In the genomic region with DNA sequence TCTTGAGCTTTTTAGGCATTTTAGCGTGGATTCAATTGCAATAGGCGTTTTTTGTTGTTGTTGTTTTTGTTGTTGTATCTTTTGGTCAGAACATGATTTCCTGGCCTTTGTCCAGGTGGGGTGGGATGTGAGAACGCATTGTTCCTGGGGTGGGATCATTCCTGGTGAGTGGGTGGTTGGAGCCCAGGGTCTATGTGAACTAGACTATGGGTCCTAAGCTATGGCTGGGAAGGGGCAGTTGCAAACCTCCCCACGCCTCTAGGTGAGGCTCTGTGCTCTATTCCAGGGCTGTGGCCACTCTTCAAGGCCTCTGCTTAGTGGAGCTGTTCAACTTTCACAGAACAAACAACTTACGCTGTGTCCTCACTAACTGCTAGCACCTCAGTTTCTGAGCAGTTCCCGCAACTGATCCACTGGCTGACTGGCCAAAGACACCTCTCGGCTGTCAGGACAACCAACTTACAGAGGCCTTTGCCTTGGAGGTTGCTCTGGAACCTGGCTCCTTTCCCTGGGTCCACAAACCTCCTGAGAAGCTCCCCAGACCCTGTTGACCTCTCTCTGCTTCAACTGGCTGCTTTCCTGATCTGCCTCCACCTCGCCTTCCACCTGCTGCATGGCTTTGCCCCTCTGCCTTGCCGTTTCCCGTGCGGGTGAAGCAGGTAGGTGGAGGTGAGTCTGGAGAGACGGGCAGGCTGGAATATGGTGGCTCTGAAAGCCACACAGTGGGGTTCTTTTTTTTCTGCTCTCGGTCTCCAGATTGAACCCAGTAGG, we compare ENCODE assay signal across 9 cellular contexts. TPM values are rescaled to one million over a fixed set of nuclear protein-coding genes. Genes with fewer than 3 reads are reported as not detected.
DNase-seq lines count a peak whose midpoint lies in the region; ATAC-seq lines count a peak whose summit lies in the region.
"Had no signal": no experiment of that assay in that cellular context is flagged by ENCODE, and none has a peak within 500 bp of the region (broad histone marks: within the 10 kb centered on the region; RNA-seq: fewer than 3 reads in every experiment).

No MANE protein-coding gene starts in this region.

- ATAC-seq in activated CD4-positive, alpha-beta T cell treated with anti-CD3 and anti-CD28 coated beads for 36 hours, result no peak
- no peak for ATAC-seq in memory B cell (ENCODE audit: low read depth)

- POLR2A ChIA-PET in activated CD4-positive, alpha-beta T cell treated with anti-CD3 and anti-CD28 coated beads for 36 hours (lab: Charles Lee), result interaction anchor here (0.6 to 8.1 kb wide), 10 partner anchors 14 to 980 kb away, joined by 3 to 675 read pairs (median 4); a partner anchor contains a TSS

- H3K27ac Mint-ChIP-seq in activated CD4-positive, alpha-beta T cell treated with anti-CD3 and anti-CD28 coated beads for 36 hours, result peak overlapping the region; percentile 5
- peak overlapping the region; percentile 100 for H3K27ac Mint-ChIP-seq in activated naive CD8-positive, alpha-beta T cell
- peak overlapping the region; percentile 100 for H3K27ac Mint-ChIP-seq in memory B cell

- H3K9me3 Mint-ChIP-seq in activated CD4-positive, alpha-beta T cell treated with anti-CD3 and anti-CD28 coated beads for 36 hours (ENCODE audit: low read depth), result no peaks in the 10 kb centered on the region
- no peaks in the 10 kb centered on the region for H3K9me3 Mint-ChIP-seq in activated naive CD8-positive, alpha-beta T cell (ENCODE audit: low read depth)
- H3K9me3 Mint-ChIP-seq in memory B cell, result no peaks in the 10 kb centered on the region

- peaks cover 4% of the 10 kb centered on the region for H3K36me3 Mint-ChIP-seq in activated CD4-positive, alpha-beta T cell treated with anti-CD3 and anti-CD28 coated beads for 36 hours (ENCODE audit: low read depth)
- no peaks in the 10 kb centered on the region for H3K36me3 Mint-ChIP-seq in activated naive CD8-positive, alpha-beta T cell
- no peaks in the 10 kb centered on the region for H3K36me3 Mint-ChIP-seq in memory B cell

- no peaks in the 10 kb centered on the region for H3K27me3 Mint-ChIP-seq in activated CD4-positive, alpha-beta T cell treated with anti-CD3 and anti-CD28 coated beads for 36 hours
- H3K27me3 Mint-ChIP-seq in activated naive CD8-positive, alpha-beta T cell, result no peaks in the 10 kb centered on the region
- H3K27me3 Mint-ChIP-seq in memory B cell, result no peaks in the 10 kb centered on the region

- no peak for DNase-seq in activated CD4-positive, alpha-beta T cell treated with anti-CD3 and anti-CD28 coated beads for 36 hours
- DNase-seq in activated CD4-positive, alpha-beta T cell treated with anti-CD3 and anti-CD28 coated beads, Interleukin-2, amount 50 U/mL, for 48 hours, result no peak
- no peak for DNase-seq in memory B cell (ENCODE audit: low spot score in 2 of 2)
- peak; percentile 8 for DNase-seq in superior temporal gyrus (ENCODE audit: extremely low spot score)
- DNase-seq in NCI-H2171 (lab: John Stamatoyannopoulos, UW), result no peak
- no peak for DNase-seq in NCI-H69 (lab: John Stamatoyannopoulos, UW)
- DNase-seq in NCI-H510A (lab: John Stamatoyannopoulos, UW), result no peak
- DNase-seq: MV-4-11 had no signal

- intact Hi-C loops in activated CD4-positive, alpha-beta T cell treated with anti-CD3 and anti-CD28 coated beads for 36 hours (cut with DNase I, micrococcal nuclease), result loop anchor here in 1 of 2 experiments (1.0 kb wide), 3 partner anchors 165 to 482 kb away; a partner anchor contains a TSS

- H3K4me1 Mint-ChIP-seq in activated CD4-positive, alpha-beta T cell treated with anti-CD3 and anti-CD28 coated beads for 36 hours, result peaks cover 30% of the 10 kb centered on the region
- H3K4me1 Mint-ChIP-seq in activated naive CD8-positive, alpha-beta T cell (ENCODE audit: low read depth), result peaks cover 36% of the 10 kb centered on the region
- peaks cover 13% of the 10 kb centered on the region for H3K4me1 Mint-ChIP-seq in memory B cell

- peak overlapping the region; percentile 85 for H3K4me3 Mint-ChIP-seq in activated CD4-positive, alpha-beta T cell treated with anti-CD3 and anti-CD28 coated beads for 36 hours
- H3K4me3 Mint-ChIP-seq in activated naive CD8-positive, alpha-beta T cell, result peak overlapping the region; percentile 90
- peak overlapping the region; percentile 28 for H3K4me3 Mint-ChIP-seq in memory B cell

- CTCF ChIA-PET in activated CD4-positive, alpha-beta T cell treated with anti-CD3 and anti-CD28 coated beads for 36 hours (lab: Charles Lee), result interaction anchor here (0.6 to 3.2 kb wide), 3 partner anchors 22 to 90 kb away, joined by 5 to 12 read pairs (median 8); a partner anchor contains a TSS

RNA-seq across cellular contexts. Expression of a gene that starts 12.8 kb away (rescaled TPM):
- total RNA-seq in activated CD4-positive, alpha-beta T cell treated with anti-CD3 and anti-CD28 coated beads for 36 hours, result 10 to 100 TPM; 16.7 to 17.2 TPM

RNA-seq across cellular contexts. Expression of a gene that starts 14.0 kb away (rescaled TPM):
- under 1 TPM in 1 of 2 experiments, not detected in 1; 0.32 TPM for total RNA-seq in activated CD4-positive, alpha-beta T cell treated with anti-CD3 and anti-CD28 coated beads for 36 hours

RNA-seq across cellular contexts. Expression of a gene that starts 21.0 kb away (rescaled TPM):
- total RNA-seq in activated CD4-positive, alpha-beta T cell treated with anti-CD3 and anti-CD28 coated beads for 36 hours, result 10 to 100 TPM; 52.1 to 52.7 TPM

RNA-seq across cellular contexts. Expression of a gene that starts 21.9 kb away (rescaled TPM):
- total RNA-seq in activated CD4-positive, alpha-beta T cell treated with anti-CD3 and anti-CD28 coated beads for 36 hours, result under 1 TPM; 0.37 to 0.69 TPM

RNA-seq across cellular contexts. Expression of a gene that starts 33.2 kb away (rescaled TPM):
- total RNA-seq in activated CD4-positive, alpha-beta T cell treated with anti-CD3 and anti-CD28 coated beads for 36 hours, result under 1 TPM; 0.69 to 0.71 TPM

Comparison
In these comparisons a context has a peak if more than half of its experiments do, and no peak if none do; other contexts are left out.
1. H3K27ac Mint-ChIP-seq: peak in every context shown above with its lines; median percentile 100 in activated naive CD8-positive, alpha-beta T cell; 100 in memory B cell; 5 in activated CD4-positive, alpha-beta T cell treated with anti-CD3 and anti-CD28 coated beads for 36 hours.
2. H3K4me3 Mint-ChIP-seq: peak in every context shown above with its lines; median percentile 90 in activated naive CD8-positive, alpha-beta T cell; 85 in activated CD4-positive, alpha-beta T cell treated with anti-CD3 and anti-CD28 coated beads for 36 hours; 28 in memory B cell.